ENCODE assay signal across 31 cellular contexts in the genomic region with DNA sequence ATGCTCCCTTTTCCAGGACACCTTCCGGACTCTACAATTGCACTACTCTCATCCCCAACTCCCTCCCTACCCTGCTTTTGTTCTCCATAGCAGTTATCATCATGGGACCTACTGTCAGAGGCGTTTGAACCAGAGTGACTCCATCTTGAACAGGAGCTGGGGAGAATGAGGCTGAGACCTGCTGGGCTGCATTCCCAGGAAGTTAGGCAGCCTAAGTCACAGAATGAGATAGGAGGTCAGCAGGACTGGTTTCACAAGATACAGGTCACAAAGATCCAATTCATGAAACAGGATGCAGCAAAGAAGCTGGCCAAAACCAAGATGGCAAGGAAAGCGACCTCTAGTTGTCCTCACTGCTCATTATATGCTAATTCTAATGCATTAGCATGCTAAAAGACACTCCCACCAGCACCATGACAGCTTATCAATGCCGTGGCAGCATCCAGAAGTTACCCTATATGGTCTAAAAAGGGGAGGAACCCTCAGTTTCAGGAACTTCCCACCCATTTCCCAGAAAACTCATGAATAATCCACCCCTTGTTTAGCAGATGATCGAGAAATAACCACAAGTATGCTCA. TPM values are rescaled to one million over a fixed set of nuclear protein-coding genes. Genes with fewer than 3 reads are reported as not detected.
DNase-seq lines count a peak whose midpoint lies in the region; ATAC-seq, FAIRE-seq and TF ChIP-seq lines count a peak whose summit lies in the region.
"Had no signal": no experiment of that assay in that cellular context is flagged by ENCODE, and none has a peak within 500 bp of the region (broad histone marks: within the 10 kb centered on the region; RNA-seq: fewer than 3 reads in every experiment).

No MANE protein-coding gene starts in this region.

- H3K4me3 ChIP-seq in HepG2 (replicated peaks in 1 of 3; ENCODE audit: insufficient read depth in 1 of 3, low read depth in 2 of 3, low read length in 3 of 3) (no peak overlapping the region), right lobe of liver (no peak overlapping the region)
- H3K4me3 ChIP-seq: dorsolateral prefrontal cortex, left ventricle myocardium inferior, MG63, right atrium auricular region, spleen, testis had no signal

- POLR2A ChIA-PET in HepG2 (lab: Yijun Ruan, JAX): interaction anchor here (6.4 kb wide), 1 partner anchor 13 kb away, joined by 72 read pairs; a partner anchor contains a TSS

- H3K36me3 ChIP-seq in HepG2 (replicated peaks in 1 of 2; ENCODE audit: control insufficient read depth in 1 of 2, insufficient read depth in 2 of 2, low read length in 2 of 2) (peaks cover 4 to 19% of the 10 kb centered on the region in 2 experiments; a peak in 4 of 5 replicates), right lobe of liver (no peaks in the 10 kb centered on the region)
- H3K36me3 ChIP-seq: brain microvascular endothelial cell, left ventricle myocardium inferior, MG63, right atrium auricular region, spleen had no signal

- 92% methylated on average over 5 of the region's 5 CpGs for WGBS in HepG2 (ENCODE audit: low lambda C conversion rate)
- WGBS in right lobe of liver (ENCODE audit: insufficient coverage, low coverage, low lambda C conversion rate, missing lambda C conversion rate): 87% methylated on average over 5 of the region's 5 CpGs

- no TSS peak for BruUV-seq in HepG2 (replicated peaks; lab: Mats Ljungman, UMichigan)

- H3K27ac ChIP-seq in HepG2 (ENCODE audit: extremely low read length, insufficient read depth, low read length) (no peak overlapping the region), right lobe of liver (no peak overlapping the region)
- H3K27ac ChIP-seq: brain microvascular endothelial cell, left ventricle myocardium inferior, right atrium auricular region, spleen, testis had no signal

- no peaks in the 10 kb centered on the region for H3K27me3 ChIP-seq in HepG2 (ENCODE audit: control insufficient read depth in 1 of 2, insufficient read depth in 2 of 2, low read length in 2 of 2)
- no peaks in the 10 kb centered on the region for H3K27me3 ChIP-seq in right lobe of liver
- H3K27me3 ChIP-seq: brain microvascular endothelial cell, dorsolateral prefrontal cortex, right atrium auricular region, testis had no signal

- CTCF ChIA-PET in HepG2 (lab: Yijun Ruan, JAX; ENCODE audit: low intra/inter-chr PET ratio, low total read pairs): no interaction called here

- intact Hi-C loops in HepG2 (cut with micrococcal nuclease; ENCODE audit: unreplicated experiment): no loop called here
- intact Hi-C loops in right lobe of liver (cut with DNase I): no loop called here

- TF ChIP-seq POLR2A in HepG2 (IDR thresholded peaks at IDR 0.05; ENCODE audit: insufficient read depth in 1 of 2, low read depth in 2 of 2, low read length in 2 of 2): no peak
- TF ChIP-seq POLR2A in right lobe of liver (IDR thresholded peaks at IDR 0.05): no peak
- TF ChIP-seq POLR2A in GM12891 (IDR thresholded peaks at IDR 0.05; ENCODE audit: low read depth, low read length): no peak

- H4K20me1 ChIP-seq in HepG2 (ENCODE audit: insufficient read depth, low read length): no peaks in the 10 kb centered on the region

- FAIRE-seq in HepG2 (lab: Jason Lieb, UNC): no peak
- no peak for FAIRE-seq in GM12891 (lab: Jason Lieb, UNC)
- FAIRE-seq: A204.1, islet of Langerhans, TTC549, urothelium cell line had no signal

- no peaks in the 10 kb centered on the region for H3K79me2 ChIP-seq in HepG2 (ENCODE audit: insufficient read depth, low read length)

- in situ Hi-C loops in HepG2 (cut with HindIII; ENCODE audit: extremely low pct_ligation_motif_present, low pct_unique_long_range_greater_than_20kb): loop anchor here (5.0 kb wide), 1 partner anchor 68 kb away; no protein-coding TSS in a partner anchor

- TF ChIP-seq EP300 in HepG2 (IDR thresholded peaks at IDR 0.05; ENCODE audit: low read depth in 2 of 2, low read length in 2 of 2) (no peak), HepG2 (CRISPR knock-in tag; IDR thresholded peaks at IDR 0.05; ENCODE audit: borderline replicate concordance) (no peak)

- no peak for ATAC-seq in HepG2
- ATAC-seq in right lobe of liver: no peak
- ATAC-seq in HG03342 (IDR thresholded peaks at IDR 0.05; ENCODE audit: unreplicated experiment): no peak
- ATAC-seq: activated CD8-positive, alpha-beta T cell treated with anti-CD3 and anti-CD28 coated beads for 36 hours; activated T-helper 17 cell treated with anti-CD3 and anti-CD28 coated beads, Interleukin-2, amount 50 U/mL, for 72 hours; stimulated activated naive CD8-positive, alpha-beta T cell treated with anti-CD3 and anti-CD28 coated beads, Interleukin-15, Interleukin-2, amounts not matched to agents 100 U/mL and 50 U/mL, for 24 hours had no signal

- TF ChIP-seq CTCF in HepG2 (CRISPR knock-in tag; IDR thresholded peaks at IDR 0.05): no peak
- no peak for TF ChIP-seq CTCF in right lobe of liver (IDR thresholded peaks at IDR 0.05)

- H3K9me3 ChIP-seq in HepG2 (ENCODE audit: low read length) (peaks cover under 1% of the 10 kb centered on the region), right lobe of liver (no peaks in the 10 kb centered on the region)
- H3K9me3 ChIP-seq: MG63, right atrium auricular region, SK-N-SH, spleen, testis had no signal

- no peak overlapping the region for H3K9ac ChIP-seq in HepG2 (ENCODE audit: insufficient read depth, low read depth, low read length)
- H3K9ac ChIP-seq: SK-N-SH had no signal

- peaks cover 100% of the 10 kb centered on the region for H3K4me1 ChIP-seq in HepG2 (ENCODE audit: insufficient read depth, low read length)
- peaks cover 0 to 19% (median 3%) of the 10 kb centered on the region in 4 donors for H3K4me1 ChIP-seq in right lobe of liver
- H3K4me1 ChIP-seq: left ventricle myocardium inferior, right atrium auricular region, spleen, testis had no signal

- H2AFZ ChIP-seq in HepG2 (ENCODE audit: low read length): no peak overlapping the region

- no peak for TF ChIP-seq RAD21 in HepG2 (CRISPR knock-in tag; IDR thresholded peaks at IDR 0.05)

- DNase-seq in HepG2 (ENCODE audit: low spot score) (no peak), right lobe of liver (no peak), astrocyte of the hippocampus (ENCODE audit: low read depth, low spot score) (peak; percentile 57), iris pigment epithelial cell (ENCODE audit: low read depth) (peak; percentile 23), GM12891 (ENCODE audit: insufficient read length, low spot score) (no peak), NCI-H2196 treated with DMSO at 0.1 percent for 48 hours (lab: John Stamatoyannopoulos, UW; ENCODE audit: unreplicated experiment) (no peak), NCI-H2171 (lab: John Stamatoyannopoulos, UW) (no peak)
- DNase-seq: activated CD4-positive, alpha-beta T cell treated with anti-CD3 and anti-CD28 coated beads for 1 hour; activated CD8-positive, alpha-beta T cell treated with anti-CD3 and anti-CD28 coated beads for 36 hours; activated naive CD4-positive, alpha-beta T cell treated with anti-CD3 and anti-CD28 coated beads, Interleukin-2, amount 10 ng/mL, durations not matched to agents 7 days and 5 days; brain microvascular endothelial cell; DND-41; dorsolateral prefrontal cortex; KBM-7; left ventricle myocardium inferior; MG63; NCI-H146; SK-N-SH; spleen; stimulated activated CD4-positive, alpha-beta T cell treated with anti-CD3 and anti-CD28 coated beads, Interleukin-2, amount 100 ng/mL, for 24 hours; stimulated activated naive CD8-positive, alpha-beta T cell treated with anti-CD3 and anti-CD28 coated beads, Interleukin-15, Interleukin-2, amounts not matched to agents 100 U/mL and 50 U/mL, for 24 hours; testis had no signal

- no peak overlapping the region for H3K4me2 ChIP-seq in HepG2 (ENCODE audit: low read depth, low read length)
- H3K4me2 ChIP-seq: SK-N-SH had no signal

RNA-seq across cellular contexts. Expression of a gene that starts 15.7 kb away (rescaled TPM):
- 27.9 and 66.5 TPM in 2 replicates for total RNA-seq in HepG2 (2016; rRNA removed; fragmentation: Illumina TruSeq; extraction: Trizol)
- total RNA-seq in HepG2 (2016; cell fraction: cytosol; rRNA removed; fragmentation: Illumina TruSeq; extraction: Trizol; ENCODE audit: low read depth): 23.8 and 30.4 TPM in 2 replicates
- 29.2 and 65.4 TPM in 2 replicates for total RNA-seq in HepG2 (2016; cell fraction: insoluble cytoplasmic fraction; rRNA removed; fragmentation: Illumina TruSeq; extraction: Trizol)
- total RNA-seq in HepG2 (2016; cell fraction: membrane; rRNA removed; fragmentation: Illumina TruSeq; extraction: Trizol): 25.6 and 35.7 TPM in 2 replicates
- total RNA-seq in HepG2 (2016; cell fraction: nucleus; rRNA removed; fragmentation: Illumina TruSeq; extraction: Trizol): 59.9 and 65.1 TPM in 2 replicates
- polyA plus RNA-seq in HepG2 (2011; rRNA removed): 63.3 and 76.0 TPM in 2 replicates
- polyA plus RNA-seq in HepG2 (2011; cell fraction: cytosol; rRNA removed): 40.8 and 74.9 TPM in 2 replicates
- 88.1 and 138 TPM in 2 replicates for polyA plus RNA-seq in HepG2 (2011; cell fraction: nucleus; rRNA removed)
- polyA plus RNA-seq in HepG2 (2012): 42.2 and 59.1 TPM in 2 replicates
- 25.1 and 35.1 TPM in 2 replicates for polyA plus RNA-seq in HepG2 (2016; cell fraction: cytosol; fragmentation: Illumina TruSeq; extraction: Trizol; ENCODE audit: low read depth)
- 30.5 and 31.8 TPM in 2 replicates for polyA plus RNA-seq in HepG2 (2016; cell fraction: insoluble cytoplasmic fraction; fragmentation: Illumina TruSeq; extraction: Trizol; ENCODE audit: low read depth)
- polyA plus RNA-seq in HepG2 (2016; cell fraction: membrane; fragmentation: Illumina TruSeq; extraction: Trizol; ENCODE audit: low read depth): 24.6 and 30.2 TPM in 2 replicates
- polyA plus RNA-seq in HepG2 (2016; cell fraction: nucleus; fragmentation: Illumina TruSeq; extraction: Trizol; ENCODE audit: insufficient read depth, low read depth): 99.0 and 99.2 TPM in 2 replicates
- polyA minus RNA-seq in HepG2 (2011; rRNA and poly(A)+ RNA removed; ENCODE audit: low replicate concordance): 0.42 and 193 TPM in 2 replicates
- 32.3 and 43.5 TPM in 2 replicates for polyA minus RNA-seq in HepG2 (2011; cell fraction: cytosol; rRNA and poly(A)+ RNA removed)
- 50.4 and 63.9 TPM in 2 replicates for polyA minus RNA-seq in HepG2 (2011; cell fraction: nucleus; rRNA and poly(A)+ RNA removed)
- 10 to 100 TPM in 3 of 6 experiments, 1 to 10 TPM in 3; 3.7 to 14.6 (median 9.3) TPM for total RNA-seq in right lobe of liver
- 0.18 TPM for polyA plus RNA-seq in GM12891 (2012; ENCODE audit: low read depth, missing spikeins)
- total RNA-seq: activated CD8-positive, alpha-beta T cell treated with anti-CD3 and anti-CD28 coated beads for 36 hours; activated T-helper 17 cell treated with anti-CD3 and anti-CD28 coated beads, Interleukin-2, amount 50 U/mL, for 72 hours; NCI-H460 had no signal
- polyA plus RNA-seq: CD14-positive monocyte had no signal

RNA-seq across cellular contexts. Expression of a gene that starts 53.6 kb away (rescaled TPM):
- total RNA-seq in HepG2 (2016; rRNA removed; fragmentation: Illumina TruSeq; extraction: Trizol) (25.5 and 31.0 TPM in 2 replicates), right lobe of liver (1 to 10 TPM; 3.1 to 10.0 (median 5.2) TPM)
- 5.6 and 7.0 TPM in 2 replicates for total RNA-seq in HepG2 (2016; cell fraction: cytosol; rRNA removed; fragmentation: Illumina TruSeq; extraction: Trizol; ENCODE audit: low read depth)
- total RNA-seq in HepG2 (2016; cell fraction: insoluble cytoplasmic fraction; rRNA removed; fragmentation: Illumina TruSeq; extraction: Trizol): 26.0 and 33.1 TPM in 2 replicates
- 12.6 and 14.4 TPM in 2 replicates for total RNA-seq in HepG2 (2016; cell fraction: membrane; rRNA removed; fragmentation: Illumina TruSeq; extraction: Trizol)
- total RNA-seq in HepG2 (2016; cell fraction: nucleus; rRNA removed; fragmentation: Illumina TruSeq; extraction: Trizol): 15.4 and 17.9 TPM in 2 replicates
- polyA plus RNA-seq in HepG2 (2011; rRNA removed): 11.3 and 12.9 TPM in 2 replicates
- 9.0 and 10.2 TPM in 2 replicates for polyA plus RNA-seq in HepG2 (2011; cell fraction: cytosol; rRNA removed)
- 4.4 and 5.3 TPM in 2 replicates for polyA plus RNA-seq in HepG2 (2011; cell fraction: nucleus; rRNA removed)
- polyA plus RNA-seq in HepG2 (2012): 10.7 and 12.3 TPM in 2 replicates
- polyA plus RNA-seq in HepG2 (2016; cell fraction: cytosol; fragmentation: Illumina TruSeq; extraction: Trizol; ENCODE audit: low read depth): 3.9 and 4.7 TPM in 2 replicates
- polyA plus RNA-seq in HepG2 (2016; cell fraction: insoluble cytoplasmic fraction; fragmentation: Illumina TruSeq; extraction: Trizol; ENCODE audit: low read depth): 28.1 and 30.7 TPM in 2 replicates
- polyA plus RNA-seq in HepG2 (2016; cell fraction: membrane; fragmentation: Illumina TruSeq; extraction: Trizol; ENCODE audit: low read depth): 7.3 and 9.0 TPM in 2 replicates
- 18.2 and 18.6 TPM in 2 replicates for polyA plus RNA-seq in HepG2 (2016; cell fraction: nucleus; fragmentation: Illumina TruSeq; extraction: Trizol; ENCODE audit: insufficient read depth, low read depth)
- polyA minus RNA-seq in HepG2 (2011; rRNA and poly(A)+ RNA removed; ENCODE audit: low replicate concordance): 9.2 and 11.2 TPM in 2 replicates
- polyA minus RNA-seq in HepG2 (2011; cell fraction: cytosol; rRNA and poly(A)+ RNA removed): 10.6 and 11.6 TPM in 2 replicates
- polyA minus RNA-seq in HepG2 (2011; cell fraction: nucleus; rRNA and poly(A)+ RNA removed): 12.6 and 13.1 TPM in 2 replicates
- 9.4 TPM for polyA plus RNA-seq in GM12891 (2012; ENCODE audit: low read depth, missing spikeins)

Comparison
In these comparisons a context has a peak if more than half of its experiments do, and no peak if none do; other contexts are left out.
1. DNase-seq: peak in astrocyte of the hippocampus (single experiment) and iris pigment epithelial cell (single experiment); none in HepG2 (single experiment), right lobe of liver (0 of 3), GM12891 (single experiment), NCI-H2196 treated with DMSO at 0.1 percent for 48 hours (single experiment) and NCI-H2171 (single experiment).